ENCODE assay signal across 24 cellular contexts in the genomic region with DNA sequence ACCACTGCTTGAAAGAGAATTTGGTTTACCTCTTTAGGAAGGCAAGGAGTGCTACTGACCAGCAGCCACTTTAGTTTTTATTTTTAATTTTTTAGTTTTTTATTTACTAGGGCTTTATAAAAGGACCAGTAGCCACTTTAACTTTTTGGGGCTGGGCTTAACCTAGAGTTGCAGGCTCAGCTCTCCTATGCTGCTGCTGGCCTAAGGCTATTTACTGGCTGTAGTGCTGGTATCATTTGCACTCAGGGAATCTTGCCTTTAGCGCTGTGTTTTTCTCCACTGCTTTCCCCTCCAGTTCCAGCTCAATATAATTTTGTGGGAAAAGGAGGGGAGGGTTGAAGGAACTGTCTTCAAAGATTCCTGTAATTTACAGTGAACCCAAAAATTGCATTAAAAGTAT.
"Had no signal": no experiment of that assay in that cellular context is flagged by ENCODE, and none has a peak within 500 bp of the region (broad histone marks: within the 10 kb centered on the region; RNA-seq: fewer than 3 reads in every experiment).

No MANE protein-coding gene starts in this region.

- H3K4me1 Mint-ChIP-seq: nephron progenitor cell had no signal

- H3K27me3 Mint-ChIP-seq: naive thymus-derived CD8-positive, alpha-beta T cell; natural killer cell treated with Interleukin-12 subunit alpha and Interleukin-12 subunit beta and Interleukin-15 and Interleukin-18, amount 100 ng/mL, for 72 hours; progenitor cell of endocrine pancreas; stimulated activated naive B cell treated with anti-CD40 and anti-IgM and Interleukin-4, amounts not matched to agents 10 μg/mL and 1 μg/mL and 100 μg/mL, for 72 hours; stimulated activated naive CD8-positive, alpha-beta T cell treated with anti-CD3 and anti-CD28 coated beads, Interleukin-15, Interleukin-2, amounts not matched to agents 100 ng/mL and 50 ng/mL, for 24 hours; type B pancreatic cell had no signal

- H3K27ac Mint-ChIP-seq: naive thymus-derived CD8-positive, alpha-beta T cell; natural killer cell treated with Interleukin-12 subunit alpha and Interleukin-12 subunit beta and Interleukin-15 and Interleukin-18, amount 100 ng/mL, for 72 hours; nephron progenitor cell; progenitor cell of endocrine pancreas; stimulated activated effector memory CD8-positive, alpha-beta T cell treated with anti-CD3 and anti-CD28 coated beads, Interleukin-12 subunit alpha, Interleukin-12 subunit beta, amount 100 ng/mL, for 72 hours; stimulated activated naive B cell treated with anti-CD40 and anti-IgM and Interleukin-4, amounts not matched to agents 10 μg/mL and 1 μg/mL and 100 μg/mL, for 72 hours; stimulated activated naive CD8-positive, alpha-beta T cell treated with anti-CD3 and anti-CD28 coated beads, Interleukin-15, Interleukin-2, amounts not matched to agents 100 ng/mL and 50 ng/mL, for 24 hours; type B pancreatic cell had no signal

- H3K9me3 Mint-ChIP-seq: natural killer cell treated with Interleukin-12 subunit alpha and Interleukin-12 subunit beta and Interleukin-15 and Interleukin-18, amount 100 ng/mL, for 72 hours; stimulated activated naive CD8-positive, alpha-beta T cell treated with anti-CD3 and anti-CD28 coated beads, Interleukin-15, Interleukin-2, amounts not matched to agents 100 ng/mL and 50 ng/mL, for 24 hours; type B pancreatic cell had no signal

- H3K4me3 Mint-ChIP-seq: naive thymus-derived CD8-positive, alpha-beta T cell; natural killer cell treated with Interleukin-12 subunit alpha and Interleukin-12 subunit beta and Interleukin-15 and Interleukin-18, amount 100 ng/mL, for 72 hours; nephron progenitor cell; neural crest cell; stimulated activated effector memory CD8-positive, alpha-beta T cell treated with anti-CD3 and anti-CD28 coated beads, Interleukin-12 subunit alpha, Interleukin-12 subunit beta, amount 100 ng/mL, for 72 hours; stimulated activated naive B cell treated with anti-CD40 and anti-IgM and Interleukin-4, amounts not matched to agents 10 μg/mL and 1 μg/mL and 100 μg/mL, for 72 hours; stimulated activated naive CD8-positive, alpha-beta T cell treated with anti-CD3 and anti-CD28 coated beads, Interleukin-15, Interleukin-2, amounts not matched to agents 100 ng/mL and 50 ng/mL, for 24 hours; type B pancreatic cell had no signal

- DNase-seq: naive thymus-derived CD8-positive, alpha-beta T cell; nephron progenitor cell; nucleus accumbens; ovary; psoas muscle; right lobe of liver; small intestine; stimulated activated CD4-positive, alpha-beta T cell treated with anti-CD3 and anti-CD28 coated beads, Interleukin-15, amount 100 ng/mL, for 24 hours; stimulated activated CD4-positive, alpha-beta T cell treated with anti-CD3 and anti-CD28 coated beads, Interleukin-2, amount 100 ng/mL, for 24 hours; stimulated activated CD4-positive, alpha-beta T cell treated with anti-CD3 and anti-CD28 coated beads, Interleukin-2, amount 100 ng/mL, for 48 hours; stimulated activated CD4-positive, alpha-beta T cell treated with anti-CD3 and anti-CD28 coated beads, Interleukin-4, amount 100 ng/mL, for 24 hours; stimulated activated naive B cell treated with anti-CD40 and anti-IgM and Interleukin-4, amounts not matched to agents 10 μg/mL and 1 μg/mL and 100 μg/mL, for 72 hours; stimulated activated naive CD4-positive, alpha-beta T cell treated with Interleukin-2 at 50 U/mL for 16 hours; stomach; thyroid gland; upper lobe of right lung; uterus had no signal

- ATAC-seq: naive thymus-derived CD8-positive, alpha-beta T cell; natural killer cell treated with Interleukin-12 subunit alpha and Interleukin-12 subunit beta and Interleukin-15 and Interleukin-18, amount 100 ng/mL, for 72 hours; psoas muscle; right cardiac atrium; right lobe of liver; stimulated activated effector memory CD8-positive, alpha-beta T cell treated with anti-CD3 and anti-CD28 coated beads, Interleukin-12 subunit alpha, Interleukin-12 subunit beta, amount 100 ng/mL, for 72 hours; stimulated activated naive B cell treated with anti-CD40 and anti-IgM and Interleukin-4, amounts not matched to agents 10 μg/mL and 1 μg/mL and 100 μg/mL, for 72 hours; upper lobe of right lung had no signal
